ENCODE assay signal across 8 cellular contexts in genomic region chr3:177337548-177338331, GRCh38.
A peak's percentile ranks its signal among the peaks of the same experiment; 100 is the strongest.
DNase-seq lines count a peak whose midpoint lies in the region; ATAC-seq, FAIRE-seq and TF ChIP-seq lines count a peak whose summit lies in the region.

No MANE protein-coding gene starts in this region.

- H3K9me3 ChIP-seq in PC-3 (ENCODE audit: low read length) (no peaks in the 10 kb centered on the region), mammary epithelial cell (replicated peaks; ENCODE audit: insufficient read depth, low read length) (no peaks in the 10 kb centered on the region)

- DNase-seq in GM18507 (ENCODE audit: extremely low spot score, insufficient read length, low read depth) (no peak), PC-3 (peak; percentile 62), mammary epithelial cell (peak; percentile 79), NCI-H526 treated with DMSO at 0.1 percent for 48 hours (lab: John Stamatoyannopoulos, UW) (no peak), frontal cortex (ENCODE audit: low spot score in 2 of 2) (no peak), KBM-7 (no peak)
- peak; percentile 59 for DNase-seq in stimulated activated CD4-positive, alpha-beta T cell treated with anti-CD3 and anti-CD28 coated beads, Interleukin-2, amount 100 ng/mL, for 4 hours (ENCODE audit: low read depth)

- H3K27ac ChIP-seq in PC-3 (ENCODE audit: low read length): peak overlapping the region; percentile 63
- peak overlapping the region; percentile 27 for H3K27ac ChIP-seq in mammary epithelial cell (ENCODE audit: insufficient read depth, low read depth, low read length)

- no peaks in the 10 kb centered on the region for H3K79me2 ChIP-seq in PC-3 (ENCODE audit: low read length)
- H3K79me2 ChIP-seq in mammary epithelial cell (ENCODE audit: insufficient read depth, low read length): no peaks in the 10 kb centered on the region

- POLR2A ChIA-PET in PC-3 (lab: Charles Lee; ENCODE audit: unreplicated experiment): no interaction called here

- H3K9me2 ChIP-seq in PC-3 (replicated peaks; ENCODE audit: low read length): no peaks in the 10 kb centered on the region

- H2AFZ ChIP-seq in PC-3 (ENCODE audit: low read length): no peak overlapping the region
- no peak overlapping the region for H2AFZ ChIP-seq in mammary epithelial cell (ENCODE audit: low read depth, low read length)

- CTCF ChIA-PET in PC-3 (lab: Charles Lee): no interaction called here
- CTCF ChIA-PET in mammary epithelial cell (lab: Charles Lee; ENCODE audit: low non-redundant PET): no interaction called here

- no peaks in the 10 kb centered on the region for H4K20me1 ChIP-seq in PC-3 (ENCODE audit: low read length)
- H4K20me1 ChIP-seq in mammary epithelial cell (ENCODE audit: insufficient read depth, low read length): no peaks in the 10 kb centered on the region

- no TSS peak for BruUV-seq in PC-3 (replicated peaks; lab: Mats Ljungman, UMichigan)
- no TSS peak for BruUV-seq in mammary epithelial cell (replicated peaks; lab: Mats Ljungman, UMichigan)

- FAIRE-seq in GM18507 (lab: Jason Lieb, UNC) (peak; percentile 93), frontal cortex (lab: Jason Lieb, UNC) (no peak)

- H3K27me3 ChIP-seq in PC-3 (ENCODE audit: low read length): no peaks in the 10 kb centered on the region
- H3K27me3 ChIP-seq in mammary epithelial cell (ENCODE audit: insufficient read depth, low read length): no peaks in the 10 kb centered on the region

- H3K4me1 ChIP-seq in PC-3 (ENCODE audit: insufficient read depth, low read length) (peaks cover 28% of the 10 kb centered on the region), mammary epithelial cell (ENCODE audit: insufficient read depth, low read length) (peaks cover 12% of the 10 kb centered on the region)

- TF ChIP-seq CTCF in PC-3 (conservative IDR thresholded peaks at IDR 0.05; ENCODE audit: low read depth, low read length): no peak
- no peak for TF ChIP-seq CTCF in mammary epithelial cell (conservative IDR thresholded peaks at IDR 0.05 in 1 of 2, IDR thresholded peaks at IDR 0.05 in 1 of 2; ENCODE audit: extremely low read depth in 1 of 2, insufficient read depth in 1 of 2, low read depth in 1 of 2, low read length in 2 of 2)

- no peak overlapping the region for H3K4me3 ChIP-seq in PC-3 (ENCODE audit: low read length)
- H3K4me3 ChIP-seq in mammary epithelial cell (replicated peaks in 1 of 3; ENCODE audit: insufficient read depth in 1 of 3, low read depth in 2 of 3, low read length in 3 of 3): no peak overlapping the region

- no peaks in the 10 kb centered on the region for H3K36me3 ChIP-seq in PC-3 (ENCODE audit: low read depth, low read length)
- H3K36me3 ChIP-seq in mammary epithelial cell (ENCODE audit: insufficient read depth, low read length): no peaks in the 10 kb centered on the region

- peak; percentile 83 for ATAC-seq in HG02588 (IDR thresholded peaks at IDR 0.05; ENCODE audit: unreplicated experiment)
- ATAC-seq in PC-3: peak; percentile 52

- intact Hi-C loops in PC-3 (cut with micrococcal nuclease): no loop called here
- intact Hi-C loops in mammary epithelial cell (cut with micrococcal nuclease): no loop called here

- in situ Hi-C loops in mammary epithelial cell (cut with MboI; ENCODE audit: low sequenced_read_pairs in 2 of 2) (no loop called here), KBM-7 (cut with MboI; ENCODE audit: low pct_unique_long_range_greater_than_20kb, low sequenced_read_pairs) (no loop called here)

- 75% methylated on average over 7 of the region's 9 CpGs for WGBS in mammary epithelial cell (ENCODE audit: low coverage, missing lambda C conversion rate)

- no peak overlapping the region for H3K9ac ChIP-seq in PC-3 (ENCODE audit: low read length)
- no peak overlapping the region for H3K9ac ChIP-seq in mammary epithelial cell (ENCODE audit: insufficient read depth, low read length)

- H3F3A ChIP-seq in PC-3 (ENCODE audit: low read length, unreplicated experiment): no peaks in the 10 kb centered on the region

- dilution Hi-C loops in mammary epithelial cell (cut with HindIII; ENCODE audit: low sequenced_read_pairs): no loop called here

- H3K4me2 ChIP-seq in PC-3 (ENCODE audit: low read length) (no peak overlapping the region), mammary epithelial cell (ENCODE audit: insufficient read depth, low read depth, low read length) (peak overlapping the region; percentile 13)

Comparison
In these comparisons a context has a peak if more than half of its experiments do, and no peak if none do; other contexts are left out.
1. DNase-seq: peak in PC-3 (single experiment), mammary epithelial cell (single experiment) and stimulated activated CD4-positive, alpha-beta T cell treated with anti-CD3 and anti-CD28 coated beads, Interleukin-2, amount 100 ng/mL, for 4 hours (single experiment); none in GM18507 (single experiment), NCI-H526 treated with DMSO at 0.1 percent for 48 hours (single experiment), frontal cortex (0 of 2) and KBM-7 (single experiment).